ENCODE assay signal across 18 cellular contexts in genomic region chr17:9226130-9226793, GRCh38.
"Had no signal": no experiment of that assay in that cellular context is flagged by ENCODE, and none has a peak within 500 bp of the region (broad histone marks: within the 10 kb centered on the region; RNA-seq: fewer than 3 reads in every experiment).

No MANE protein-coding gene starts in this region.

- H3K27ac Mint-ChIP-seq: activated B cell treated with CpG ODN at 0.5 μM for 24 hours; activated CD4-positive, alpha-beta memory T cell treated with anti-CD3 and anti-CD28 coated beads, Interleukin-2, amount 10 ng/mL, durations not matched to agents 7 days and 5 days; activated naive CD8-positive, alpha-beta T cell; effector memory CD8-positive, alpha-beta T cell; nephron; stimulated activated naive B cell treated with anti-CD40 and anti-IgM and Interleukin-4, amounts not matched to agents 10 μg/mL and 1 μg/mL and 100 μg/mL, for 72 hours; T-helper 17 cell; type B pancreatic cell had no signal

- H3K9me3 Mint-ChIP-seq: activated B cell treated with CpG ODN at 0.5 μM for 24 hours; activated CD4-positive, alpha-beta memory T cell treated with anti-CD3 and anti-CD28 coated beads, Interleukin-2, amount 10 ng/mL, durations not matched to agents 7 days and 5 days; effector memory CD8-positive, alpha-beta T cell; nephron; stimulated activated naive B cell treated with anti-CD40 and anti-IgM and Interleukin-4, amounts not matched to agents 10 μg/mL and 1 μg/mL and 100 μg/mL, for 72 hours; type B pancreatic cell had no signal

- H3K27me3 Mint-ChIP-seq: activated CD4-positive, alpha-beta memory T cell treated with anti-CD3 and anti-CD28 coated beads, Interleukin-2, amount 10 ng/mL, durations not matched to agents 7 days and 5 days; stimulated activated naive B cell treated with anti-CD40 and anti-IgM and Interleukin-4, amounts not matched to agents 10 μg/mL and 1 μg/mL and 100 μg/mL, for 72 hours; T-helper 17 cell had no signal

- H3K4me3 Mint-ChIP-seq: activated B cell treated with CpG ODN at 0.5 μM for 24 hours; activated CD4-positive, alpha-beta memory T cell treated with anti-CD3 and anti-CD28 coated beads, Interleukin-2, amount 10 ng/mL, durations not matched to agents 7 days and 5 days; activated naive CD8-positive, alpha-beta T cell; effector memory CD8-positive, alpha-beta T cell; nephron; stimulated activated naive B cell treated with anti-CD40 and anti-IgM and Interleukin-4, amounts not matched to agents 10 μg/mL and 1 μg/mL and 100 μg/mL, for 72 hours; T-helper 17 cell; type B pancreatic cell had no signal

- H3K36me3 ChIP-seq: adrenal gland, gastrocnemius medialis, heart left ventricle, vagina had no signal

- H3K9ac ChIP-seq: parathyroid adenoma had no signal

- DNase-seq: activated B cell treated with CpG ODN at 0.5 μM for 24 hours; adrenal gland; gastrocnemius medialis; nucleus accumbens; stimulated activated naive B cell treated with anti-CD40 and anti-IgM and Interleukin-4, amounts not matched to agents 10 μg/mL and 1 μg/mL and 100 μg/mL, for 72 hours; SW 1271 had no signal

- H3K79me2 ChIP-seq: parathyroid adenoma had no signal

- ATAC-seq: gastrocnemius medialis, heart left ventricle, left lobe of liver, sciatic nerve had no signal

- H3K4me1 Mint-ChIP-seq: activated B cell treated with CpG ODN at 0.5 μM for 24 hours; nephron; stimulated activated naive B cell treated with anti-CD40 and anti-IgM and Interleukin-4, amounts not matched to agents 10 μg/mL and 1 μg/mL and 100 μg/mL, for 72 hours had no signal

- H3K36me3 Mint-ChIP-seq: activated naive CD8-positive, alpha-beta T cell; stimulated activated naive B cell treated with anti-CD40 and anti-IgM and Interleukin-4, amounts not matched to agents 10 μg/mL and 1 μg/mL and 100 μg/mL, for 72 hours; type B pancreatic cell had no signal

- H3K27ac ChIP-seq: adrenal gland, gastrocnemius medialis, heart left ventricle, parathyroid adenoma, vagina had no signal

- H3K9me3 ChIP-seq: adrenal gland, gastrocnemius medialis, heart left ventricle, vagina had no signal

- H2AFZ ChIP-seq: parathyroid adenoma had no signal

- H3K4me1 ChIP-seq: adrenal gland, gastrocnemius medialis, parathyroid adenoma had no signal

- H3K4me2 ChIP-seq: smooth muscle cell had no signal

- H3K4me3 ChIP-seq: adrenal gland, gastrocnemius medialis, heart left ventricle, smooth muscle cell, vagina had no signal

- H3K27me3 ChIP-seq: adrenal gland, gastrocnemius medialis, heart left ventricle, vagina had no signal
